15 cellular contexts compared by ENCODE assay signal in genomic region chr1:30287976-30288375, GRCh38.
A peak's percentile ranks its signal among the peaks of the same experiment; 100 is the strongest.
DNase-seq lines count a peak whose midpoint lies in the region; ATAC-seq and TF ChIP-seq lines count a peak whose summit lies in the region.
"Had no signal": no experiment of that assay in that cellular context is flagged by ENCODE, and none has a peak within 500 bp of the region (broad histone marks: within the 10 kb centered on the region; RNA-seq: fewer than 3 reads in every experiment).

No MANE protein-coding gene starts in this region.

- H3K36me3 Mint-ChIP-seq in type B pancreatic cell (no peaks in the 10 kb centered on the region), Caco-2 (ENCODE audit: insufficient read depth, unreplicated experiment) (peaks cover 5% of the 10 kb centered on the region)

- H3K4me1 Mint-ChIP-seq in type B pancreatic cell (ENCODE audit: unreplicated experiment) (peaks cover 8% of the 10 kb centered on the region), Caco-2 (ENCODE audit: low read depth, unreplicated experiment) (no peaks in the 10 kb centered on the region)

- H3K27me3 ChIP-seq in BLaER1 (no peaks in the 10 kb centered on the region), Caco-2 (replicated peaks; ENCODE audit: control insufficient read depth, insufficient read depth, low read length) (no peaks in the 10 kb centered on the region)
- no peaks in the 10 kb centered on the region for H3K27me3 ChIP-seq in BLaER1 treated with 17β-estradiol and CSF1 and Interleukin-3, amounts not matched to agents 10 nM and 100 nM

- TF ChIP-seq CTCF in type B pancreatic cell (conservative IDR thresholded peaks at IDR 0.05) (no peak), Caco-2 (IDR thresholded peaks at IDR 0.05; ENCODE audit: insufficient read depth in 1 of 2, low read depth in 1 of 2, low read length in 1 of 2, severe bottlenecking in 1 of 2, unreplicated experiment in 1 of 2) (no peak)

- H3K9me3 Mint-ChIP-seq in type B pancreatic cell = no peaks in the 10 kb centered on the region
- no peaks in the 10 kb centered on the region for H3K9me3 Mint-ChIP-seq in Caco-2 (ENCODE audit: unreplicated experiment)

- H3K27ac ChIP-seq in BLaER1 = peak overlapping the region; percentile 65
- no peak overlapping the region for H3K27ac ChIP-seq in BLaER1 treated with 17β-estradiol and CSF1 and Interleukin-3, amounts not matched to agents 10 nM and 100 nM
- H3K27ac ChIP-seq: A549, GM23248 had no signal

- H3K27ac Mint-ChIP-seq in type B pancreatic cell = no peak overlapping the region
- no peak overlapping the region for H3K27ac Mint-ChIP-seq in Caco-2 (ENCODE audit: unreplicated experiment)
- H3K27ac Mint-ChIP-seq: CD8-positive, alpha-beta memory T cell had no signal

- no TSS peak for BruUV-seq in Caco-2 (replicated peaks; lab: Mats Ljungman, UMichigan)

- CTCF ChIA-PET in Caco-2 (lab: Charles Lee) = no interaction called here

- H3K27me3 Mint-ChIP-seq in type B pancreatic cell (no peaks in the 10 kb centered on the region), Caco-2 (ENCODE audit: insufficient read depth, unreplicated experiment) (no peaks in the 10 kb centered on the region)

- ATAC-seq in HG03045 (IDR thresholded peaks at IDR 0.05; ENCODE audit: unreplicated experiment) (no peak), HG02840 (IDR thresholded peaks at IDR 0.05; ENCODE audit: low FRiP score, unreplicated experiment) (no peak)
- ATAC-seq: A549, GM12878, HCT116 had no signal

- H4K20me1 ChIP-seq in BLaER1 = no peaks in the 10 kb centered on the region
- H4K20me1 ChIP-seq in BLaER1 treated with 17β-estradiol and CSF1 and Interleukin-3, amounts not matched to agents 10 nM and 100 nM = no peaks in the 10 kb centered on the region

- DNase-seq in islet precursor cell (peak; percentile 20), type B pancreatic cell (ENCODE audit: extremely low spot score, unreplicated experiment) (peak; percentile 39), Caco-2 (no peak)
- DNase-seq: BE2C; CD8-positive, alpha-beta memory T cell; DMS 273 treated with DMSO at 0.1 percent for 48 hours; DMS79; GM23248 had no signal

- H3K4me3 ChIP-seq in BLaER1 = no peak overlapping the region
- H3K4me3 ChIP-seq in BLaER1 treated with 17β-estradiol and CSF1 and Interleukin-3, amounts not matched to agents 10 nM and 100 nM = no peak overlapping the region
- no peak overlapping the region for H3K4me3 ChIP-seq in Caco-2 (ENCODE audit: low read depth, low read length)
- H3K4me3 ChIP-seq: A549, GM12878, GM23248 had no signal

- peak overlapping the region; percentile 6; the same call in 1 of the 2 replicates for H3K9ac ChIP-seq in BLaER1
- H3K9ac ChIP-seq in BLaER1 treated with 17β-estradiol and CSF1 and Interleukin-3, amounts not matched to agents 10 nM and 100 nM = no peak overlapping the region
- H3K9ac ChIP-seq: GM23248 had no signal

- POLR2A ChIA-PET in Caco-2 (lab: Charles Lee) = no interaction called here

- intact Hi-C loops in Caco-2 (cut with micrococcal nuclease; ENCODE audit: unreplicated experiment) = no loop called here

- H3K9me3 ChIP-seq in BLaER1 = peaks cover 19% of the 10 kb centered on the region
- peaks cover 6 to 25% (median 20%) of the 10 kb centered on the region in 11 experiments; a peak in 21 of 22 replicates for H3K9me3 ChIP-seq in BLaER1 treated with 17β-estradiol and CSF1 and Interleukin-3, amounts not matched to agents 10 nM and 100 nM (replicated peaks in 1 of 11)
- no peaks in the 10 kb centered on the region for H3K9me3 ChIP-seq in Caco-2
- H3K9me3 ChIP-seq: A549, BE2C had no signal

- H3K4me2 ChIP-seq in BLaER1 = peak overlapping the region; percentile 85
- peak overlapping the region in 9 of 11 experiments; percentile 58 to 85 (median 77); a peak in 15 of 22 replicates for H3K4me2 ChIP-seq in BLaER1 treated with 17β-estradiol and CSF1 and Interleukin-3, amounts not matched to agents 10 nM and 100 nM
- H3K4me2 ChIP-seq: A549 had no signal

- H3K36me3 ChIP-seq in BLaER1 (no peaks in the 10 kb centered on the region), Caco-2 (ENCODE audit: control insufficient read depth, insufficient read depth, low read length) (no peaks in the 10 kb centered on the region)
- no peaks in the 10 kb centered on the region for H3K36me3 ChIP-seq in BLaER1 treated with 17β-estradiol and CSF1 and Interleukin-3, amounts not matched to agents 10 nM and 100 nM
- H3K36me3 ChIP-seq: BE2C had no signal

- H3K4me3 Mint-ChIP-seq in type B pancreatic cell = no peak overlapping the region
- no peak overlapping the region for H3K4me3 Mint-ChIP-seq in Caco-2 (ENCODE audit: unreplicated experiment)

- H3K4me1 ChIP-seq in BLaER1 = peaks cover 67% of the 10 kb centered on the region
- peaks cover 17 to 72% (median 51%) of the 10 kb centered on the region in 10 experiments for H3K4me1 ChIP-seq in BLaER1 treated with 17β-estradiol and CSF1 and Interleukin-3, amounts not matched to agents 10 nM and 100 nM
- H3K4me1 ChIP-seq in Caco-2 = no peaks in the 10 kb centered on the region
- H3K4me1 ChIP-seq: A549, BE2C had no signal

Comparison
In these comparisons a context has a peak if more than half of its experiments do, and no peak if none do; other contexts are left out.
1. DNase-seq: peak in islet precursor cell (single experiment) and type B pancreatic cell (single experiment); none in Caco-2 (0 of 2).